9 cellular contexts compared by ENCODE assay signal in the genomic region with DNA sequence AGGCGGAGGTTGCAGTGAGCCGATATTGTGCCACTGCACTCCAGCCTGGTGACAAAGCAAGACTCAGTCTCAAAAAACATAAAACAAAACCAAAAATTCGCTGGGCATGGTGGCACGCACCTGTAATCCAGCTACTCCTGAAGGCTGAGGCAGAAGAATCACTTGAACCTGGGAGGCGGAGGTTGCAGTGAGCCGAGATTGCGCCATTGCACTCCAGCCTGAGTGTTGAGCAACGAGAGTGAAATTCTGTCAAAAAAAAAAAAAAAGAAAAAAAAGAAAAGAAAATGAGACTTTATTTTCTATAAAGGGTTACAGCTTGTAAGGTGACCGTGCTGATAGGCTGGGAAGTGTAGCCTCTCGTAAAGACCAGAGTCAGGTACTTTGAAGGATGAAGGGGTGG.
"Had no signal": no experiment of that assay in that cellular context is flagged by ENCODE, and none has a peak within 500 bp of the region (broad histone marks: within the 10 kb centered on the region; RNA-seq: fewer than 3 reads in every experiment).

No MANE protein-coding gene starts in this region.

- H3K4me3 ChIP-seq: GM23248, HAP-1 had no signal

- DNase-seq: GM23248, GOT3, H7, HFFc6, IMR-90, KBM-7 had no signal

- H3K9me3 ChIP-seq: HAP-1 had no signal

- H3K36me3 ChIP-seq: HAP-1 had no signal

- H3K27ac ChIP-seq: GM23248, HL-60 had no signal

- H3K9ac ChIP-seq: GM23248 had no signal

- H2AFZ ChIP-seq: GM23248 had no signal

- ATAC-seq: HCT116 had no signal
